26 cellular contexts compared by ENCODE assay signal in genomic region chr16:89538286-89538685, GRCh38.
"Had no signal": no experiment of that assay in that cellular context is flagged by ENCODE, and none has a peak within 500 bp of the region (broad histone marks: within the 10 kb centered on the region; RNA-seq: fewer than 3 reads in every experiment).

No MANE protein-coding gene starts in this region.

- H3K9me3 Mint-ChIP-seq: activated CD4-positive, alpha-beta T cell treated with anti-CD3 and anti-CD28 coated beads, Interleukin-2, amount 10 ng/mL, durations not matched to agents 7 days and 5 days; activated CD8-positive, alpha-beta T cell treated with anti-CD3 and anti-CD28 coated beads for 36 hours; effector memory CD8-positive, alpha-beta T cell; naive thymus-derived CD4-positive, alpha-beta T cell; T-helper 2 cell treated with Interferon-gamma antibody and Interleukin-4, amounts not matched to agents 5 μg/mL and 100 μg/mL, for 36 hours had no signal

- H3K27me3 ChIP-seq: adrenal gland, neutrophil, pancreas, right atrium auricular region, thyroid gland, upper lobe of right lung had no signal

- H3K4me3 ChIP-seq: adrenal gland, lung, pancreas, psoas muscle, right atrium auricular region, thyroid gland, upper lobe of right lung had no signal

- DNase-seq: activated CD4-positive, alpha-beta T cell treated with anti-CD3 and anti-CD28 coated beads, Interleukin-2, amount 10 ng/mL, durations not matched to agents 7 days and 5 days; activated CD8-positive, alpha-beta memory T cell treated with anti-CD3 and anti-CD28 coated beads, Interleukin-2, amount 10 ng/mL, durations not matched to agents 7 days and 5 days; activated CD8-positive, alpha-beta T cell treated with anti-CD3 and anti-CD28 coated beads for 36 hours; activated effector memory CD4-positive, alpha-beta T cell treated with anti-CD3 and anti-CD28 coated beads, Interleukin-2, amount 50 U/mL, for 16 hours; activated T-cell treated with anti-CD3 and anti-CD28 coated beads for 4 hours; adrenal gland; cerebellar nuclear complex; dermis blood vessel endothelial cell; effector memory CD8-positive, alpha-beta T cell; foreskin melanocyte; kidney; naive thymus-derived CD4-positive, alpha-beta T cell; pancreas; psoas muscle; stimulated activated CD4-positive, alpha-beta T cell treated with anti-CD3 and anti-CD28 coated beads, Interleukin-4, amount 100 ng/mL, for 24 hours; stimulated activated naive CD4-positive, alpha-beta T cell treated with Interleukin-2 at 50 U/mL for 16 hours; thyroid gland; upper lobe of right lung had no signal

- H3K27ac ChIP-seq: adrenal gland, neutrophil, pancreas, psoas muscle, right atrium auricular region, thyroid gland, upper lobe of right lung, VCaP had no signal

- FAIRE-seq: astrocyte, endothelial cell of umbilical vein, kidney, pancreas had no signal

- H3K4me1 ChIP-seq: adrenal gland, pancreas, thyroid gland had no signal

- H3K4me3 Mint-ChIP-seq: activated CD4-positive, alpha-beta T cell treated with anti-CD3 and anti-CD28 coated beads, Interleukin-2, amount 10 ng/mL, durations not matched to agents 7 days and 5 days; activated CD8-positive, alpha-beta memory T cell treated with anti-CD3 and anti-CD28 coated beads, Interleukin-2, amount 10 ng/mL, durations not matched to agents 7 days and 5 days; activated CD8-positive, alpha-beta T cell treated with anti-CD3 and anti-CD28 coated beads for 36 hours; activated naive CD8-positive, alpha-beta T cell; effector memory CD8-positive, alpha-beta T cell; T-helper 2 cell treated with Interferon-gamma antibody and Interleukin-4, amounts not matched to agents 5 μg/mL and 100 μg/mL, for 36 hours had no signal

- H3K27ac Mint-ChIP-seq: activated CD4-positive, alpha-beta T cell treated with anti-CD3 and anti-CD28 coated beads, Interleukin-2, amount 10 ng/mL, durations not matched to agents 7 days and 5 days; activated CD8-positive, alpha-beta memory T cell treated with anti-CD3 and anti-CD28 coated beads, Interleukin-2, amount 10 ng/mL, durations not matched to agents 7 days and 5 days; activated CD8-positive, alpha-beta T cell treated with anti-CD3 and anti-CD28 coated beads for 36 hours; activated naive CD8-positive, alpha-beta T cell; T-helper 2 cell treated with Interferon-gamma antibody and Interleukin-4, amounts not matched to agents 5 μg/mL and 100 μg/mL, for 36 hours had no signal

- H3K27me3 Mint-ChIP-seq: activated CD4-positive, alpha-beta T cell treated with anti-CD3 and anti-CD28 coated beads, Interleukin-2, amount 10 ng/mL, durations not matched to agents 7 days and 5 days; activated CD8-positive, alpha-beta memory T cell treated with anti-CD3 and anti-CD28 coated beads, Interleukin-2, amount 10 ng/mL, durations not matched to agents 7 days and 5 days; activated CD8-positive, alpha-beta T cell treated with anti-CD3 and anti-CD28 coated beads for 36 hours; activated naive CD8-positive, alpha-beta T cell; effector memory CD8-positive, alpha-beta T cell; naive thymus-derived CD4-positive, alpha-beta T cell had no signal

- H3K9me3 ChIP-seq: adrenal gland, neutrophil, pancreas, psoas muscle, right atrium auricular region, thyroid gland, upper lobe of right lung had no signal
